Comparison of ENCODE assay signal across 22 cellular contexts in the genomic region with DNA sequence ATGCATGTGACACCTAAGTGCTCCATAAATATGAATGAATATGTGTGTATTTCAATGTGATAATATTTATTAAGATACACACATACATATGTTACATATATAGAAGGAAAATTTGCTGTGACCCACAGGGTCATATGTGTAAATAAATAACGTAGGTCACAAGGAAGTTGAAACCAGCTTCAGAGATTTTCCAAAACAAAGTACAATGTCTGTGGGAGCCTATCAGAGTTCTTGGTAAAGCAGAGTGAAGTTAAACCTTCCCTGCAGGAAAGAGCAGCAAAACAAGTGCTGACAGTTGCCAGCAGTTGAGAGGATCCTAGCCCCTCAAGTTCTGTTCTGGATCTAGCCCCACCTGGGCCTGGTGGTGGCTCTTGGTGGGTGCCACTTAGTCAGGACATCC.
DNase-seq lines count a peak whose midpoint lies in the region; ATAC-seq and TF ChIP-seq lines count a peak whose summit lies in the region.
"Had no signal": no experiment of that assay in that cellular context is flagged by ENCODE, and none has a peak within 500 bp of the region (broad histone marks: within the 10 kb centered on the region; RNA-seq: fewer than 3 reads in every experiment).

No MANE protein-coding gene starts in this region.

- H3K36me3 ChIP-seq in neutrophil, result no peaks in the 10 kb centered on the region

- no peak overlapping the region for H3K4me3 Mint-ChIP-seq in type B pancreatic cell
- no peak overlapping the region for H3K4me3 Mint-ChIP-seq in activated T-helper 2 cell treated with anti-CD3 and anti-CD28 coated beads, Interferon-gamma antibody, Interleukin-2, Interleukin-4, amounts not matched to agents 10 μg/mL and 5 μg/mL and 100 μg/mL, durations not matched to agents 14 hours and 24 hours and 36 hours (ENCODE audit: low read depth)
- H3K4me3 Mint-ChIP-seq: CD8-positive, alpha-beta T cell; H9 had no signal

- no peaks in the 10 kb centered on the region for H3K9me3 ChIP-seq in neutrophil
- H3K9me3 ChIP-seq: Caco-2 had no signal

- TF ChIP-seq CTCF in neutrophil (IDR thresholded peaks at IDR 0.05), result no peak
- no peak for TF ChIP-seq CTCF in type B pancreatic cell (conservative IDR thresholded peaks at IDR 0.05)

- H3K4me3 ChIP-seq in neutrophil (ENCODE audit: low read depth in 1 of 2, low read length in 1 of 2), result no peak overlapping the region

- no peak for DNase-seq in type B pancreatic cell (ENCODE audit: extremely low spot score, unreplicated experiment)
- no peak for DNase-seq in cerebellar nuclear complex (lab: John Stamatoyannopoulos, UW)
- DNase-seq in activated T-helper 2 cell treated with anti-CD3 and anti-CD28 coated beads, Interferon-gamma antibody, Interleukin-2, Interleukin-4, amounts not matched to agents 10 μg/mL and 5 μg/mL and 100 μg/mL, durations not matched to agents 14 hours and 24 hours and 36 hours (ENCODE audit: low spot score), result no peak
- DNase-seq: C1 segment of cervical spinal cord; Caco-2; CD8-positive, alpha-beta T cell; DMS 273 treated with DMSO at 0.1 percent for 48 hours; DMS79 treated with DMSO at 0.1 percent for 48 hours; GF-D8; H9; MM.1S; NCI-H1694; NCI-H226; NCI-H510A had no signal

- H3K27ac ChIP-seq in angular gyrus (ENCODE audit: low read depth, low read length) (peak overlapping the region; percentile 45), layer of hippocampus (ENCODE audit: low read depth, low read length) (peak overlapping the region; percentile 60), neutrophil (peak overlapping the region; percentile 71)
- H3K27ac ChIP-seq: HL-60, KMS-11 had no signal

- no peaks in the 10 kb centered on the region for H3K36me3 Mint-ChIP-seq in type B pancreatic cell
- no peaks in the 10 kb centered on the region for H3K36me3 Mint-ChIP-seq in activated T-helper 2 cell treated with anti-CD3 and anti-CD28 coated beads, Interferon-gamma antibody, Interleukin-2, Interleukin-4, amounts not matched to agents 10 μg/mL and 5 μg/mL and 100 μg/mL, durations not matched to agents 14 hours and 24 hours and 36 hours (ENCODE audit: low read depth)

- peaks cover 38% of the 10 kb centered on the region for H3K4me1 Mint-ChIP-seq in type B pancreatic cell (ENCODE audit: unreplicated experiment)
- peaks cover 18% of the 10 kb centered on the region for H3K4me1 Mint-ChIP-seq in activated T-helper 2 cell treated with anti-CD3 and anti-CD28 coated beads, Interferon-gamma antibody, Interleukin-2, Interleukin-4, amounts not matched to agents 10 μg/mL and 5 μg/mL and 100 μg/mL, durations not matched to agents 14 hours and 24 hours and 36 hours (ENCODE audit: low read depth)

- H3K27me3 ChIP-seq in layer of hippocampus (ENCODE audit: control insufficient read depth, insufficient read depth, low read length), result no peaks in the 10 kb centered on the region
- H3K27me3 ChIP-seq in neutrophil, result no peaks in the 10 kb centered on the region

- H3K9me3 Mint-ChIP-seq in type B pancreatic cell, result no peaks in the 10 kb centered on the region
- no peaks in the 10 kb centered on the region for H3K9me3 Mint-ChIP-seq in activated T-helper 2 cell treated with anti-CD3 and anti-CD28 coated beads, Interferon-gamma antibody, Interleukin-2, Interleukin-4, amounts not matched to agents 10 μg/mL and 5 μg/mL and 100 μg/mL, durations not matched to agents 14 hours and 24 hours and 36 hours
- H3K9me3 Mint-ChIP-seq: CD8-positive, alpha-beta T cell; H9; IgD-negative memory B cell had no signal

- intact Hi-C loops in activated T-helper 2 cell treated with anti-CD3 and anti-CD28 coated beads, Interferon-gamma antibody, Interleukin-2, Interleukin-4, amounts not matched to agents 10 μg/mL and 5 μg/mL and 100 μg/mL, durations not matched to agents 14 hours and 24 hours and 36 hours (cut with micrococcal nuclease), result no loop called here

- peaks cover 41 to 57% of the 10 kb centered on the region in 2 experiments for H3K4me1 ChIP-seq in neutrophil (ENCODE audit: control insufficient read depth in 1 of 2, insufficient read depth in 1 of 2, low read depth in 1 of 2, low read length in 1 of 2)
- H3K4me1 ChIP-seq: Caco-2 had no signal

- ATAC-seq in HG03442 (IDR thresholded peaks at IDR 0.05; ENCODE audit: unreplicated experiment), result no peak
- ATAC-seq: CD8-positive, alpha-beta T cell; Panc1 had no signal

- no peaks in the 10 kb centered on the region for H3K27me3 Mint-ChIP-seq in type B pancreatic cell
- no peaks in the 10 kb centered on the region for H3K27me3 Mint-ChIP-seq in activated T-helper 2 cell treated with anti-CD3 and anti-CD28 coated beads, Interferon-gamma antibody, Interleukin-2, Interleukin-4, amounts not matched to agents 10 μg/mL and 5 μg/mL and 100 μg/mL, durations not matched to agents 14 hours and 24 hours and 36 hours (ENCODE audit: low read depth)
- H3K27me3 Mint-ChIP-seq: IgD-negative memory B cell had no signal

- H3K27ac Mint-ChIP-seq in type B pancreatic cell, result peak overlapping the region; percentile 1
- no peak overlapping the region for H3K27ac Mint-ChIP-seq in activated T-helper 2 cell treated with anti-CD3 and anti-CD28 coated beads, Interferon-gamma antibody, Interleukin-2, Interleukin-4, amounts not matched to agents 10 μg/mL and 5 μg/mL and 100 μg/mL, durations not matched to agents 14 hours and 24 hours and 36 hours
- H3K27ac Mint-ChIP-seq: CD8-positive, alpha-beta T cell; IgD-negative memory B cell had no signal
